In the genomic region with DNA sequence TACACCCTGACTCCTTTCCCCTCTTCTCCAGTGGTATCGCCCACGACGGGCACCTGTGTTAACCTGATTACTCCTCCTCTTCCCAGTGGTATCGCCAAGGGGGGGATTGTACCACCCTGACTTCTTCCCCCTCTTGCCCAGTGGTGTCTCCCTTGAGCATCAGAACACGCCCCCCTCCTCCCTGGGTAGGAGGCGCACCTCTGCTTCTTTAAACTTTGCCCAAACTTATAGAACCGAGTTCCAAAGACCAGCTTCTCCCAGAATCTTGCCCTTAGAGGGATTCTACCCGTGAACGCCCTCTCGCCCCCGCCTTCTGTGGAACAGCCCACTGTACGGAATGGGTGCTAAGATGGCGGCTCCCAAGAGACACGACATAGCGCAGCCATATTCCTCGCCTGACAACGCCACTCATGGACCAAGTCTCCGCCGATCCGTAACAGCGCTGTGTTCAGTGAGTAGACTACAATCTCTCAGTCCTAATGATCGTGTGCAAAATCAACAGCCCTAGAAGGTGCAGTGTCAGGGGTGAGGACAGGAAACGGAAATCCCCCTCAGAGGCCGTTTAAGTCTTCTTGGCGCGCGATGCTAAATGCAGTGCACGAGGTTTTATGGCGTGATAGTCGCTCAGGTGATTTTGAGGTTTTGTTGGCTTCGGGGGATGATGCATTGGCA, we compare ENCODE assay signal across 9 cellular contexts. TPM values are rescaled to one million over a fixed set of nuclear protein-coding genes. Genes with fewer than 3 reads are reported as not detected.
A peak's percentile ranks its signal among the peaks of the same experiment; 100 is the strongest.
DNase-seq lines count a peak whose midpoint lies in the region; ATAC-seq and TF ChIP-seq lines count a peak whose summit lies in the region.
"Had no signal": no experiment of that assay in that cellular context is flagged by ENCODE, and none has a peak within 500 bp of the region (broad histone marks: within the 10 kb centered on the region; RNA-seq: fewer than 3 reads in every experiment).

No MANE protein-coding gene starts in this region.

- peak; percentile 87 for DNase-seq in NCI-H510A treated with DMSO at 0.1 percent for 48 hours (lab: John Stamatoyannopoulos, UW)
- DNase-seq in activated CD8-positive, alpha-beta memory T cell treated with anti-CD3 and anti-CD28 coated beads for 24 hours = peak; percentile 85
- peak; percentile 54 for DNase-seq in effector CD8-positive, alpha-beta T cell (lab: John Stamatoyannopoulos, UW)
- DNase-seq in lung (ENCODE audit: low spot score) = peak; percentile 54
- DNase-seq in stimulated activated CD4-positive, alpha-beta T cell treated with anti-CD3 and anti-CD28 coated beads, Interleukin-4, amount 100 ng/mL, for 48 hours (ENCODE audit: low read depth in 2 of 2) = peak; percentile 52 to 53

- H3K36me3 ChIP-seq in DOHH2 (ENCODE audit: control insufficient read depth, low read length) (no peaks in the 10 kb centered on the region), lung (ENCODE audit: control insufficient read depth in 2 of 2, insufficient read depth in 2 of 2, low read length in 2 of 2) (no peaks in the 10 kb centered on the region)

- H3K4me2 ChIP-seq in DOHH2 (ENCODE audit: low read length) = peak overlapping the region; percentile 60

- H3K27me3 ChIP-seq in DOHH2 (ENCODE audit: control insufficient read depth, low read length) = no peaks in the 10 kb centered on the region
- no peaks in the 10 kb centered on the region for H3K27me3 ChIP-seq in lung (ENCODE audit: control insufficient read depth, insufficient read depth)

- peak overlapping the region; percentile 82 for H3K4me3 ChIP-seq in DOHH2 (ENCODE audit: low read length)
- peak overlapping the region; percentile 18 for H3K4me3 ChIP-seq in lung

- H3F3A ChIP-seq in DOHH2 (ENCODE audit: control insufficient read depth, insufficient read depth) = no peaks in the 10 kb centered on the region

- ATAC-seq in HG02943 (IDR thresholded peaks at IDR 0.05; ENCODE audit: low read depth, unreplicated experiment) (peak; percentile 48), lung (ENCODE audit: insufficient read depth, low FRiP score) (peak; percentile 61), GM18870 (IDR thresholded peaks at IDR 0.05; ENCODE audit: unreplicated experiment) (no peak)

- H3K4me1 ChIP-seq in DOHH2 (ENCODE audit: control insufficient read depth, low read length) (peaks cover 25% of the 10 kb centered on the region), lung (ENCODE audit: control insufficient read depth in 2 of 2, insufficient read depth in 2 of 2, low read length in 2 of 2) (no peaks in the 10 kb centered on the region)

- H3K9me3 ChIP-seq in DOHH2 (ENCODE audit: control insufficient read depth, insufficient read depth, low read length) (no peaks in the 10 kb centered on the region), lung (ENCODE audit: control insufficient read depth in 2 of 2, insufficient read depth in 1 of 2, low read length in 1 of 2) (peaks cover 0 to 8% of the 10 kb centered on the region in 2 donors)

- no peak for TF ChIP-seq CTCF in DOHH2 (IDR thresholded peaks at IDR 0.05; ENCODE audit: low read depth, low read length, poor library complexity, severe bottlenecking)
- TF ChIP-seq CTCF in lung (IDR thresholded peaks at IDR 0.05; ENCODE audit: control extremely low read depth, extremely low read depth) = no peak

- H3K27ac ChIP-seq in DOHH2 (ENCODE audit: low read depth, low read length) = peak overlapping the region; percentile 59; the same call in 1 of the 2 replicates
- H3K27ac ChIP-seq in lung (ENCODE audit: low read depth in 1 of 2, low read length in 1 of 2) = no peak overlapping the region

- no peaks in the 10 kb centered on the region for H4K20me1 ChIP-seq in DOHH2 (ENCODE audit: control insufficient read depth, insufficient read depth, low read depth, low read length)

- no peaks in the 10 kb centered on the region for H3K79me2 ChIP-seq in DOHH2 (ENCODE audit: control insufficient read depth, low read length)

- no peaks in the 10 kb centered on the region for H3K9me2 ChIP-seq in DOHH2 (replicated peaks; ENCODE audit: control insufficient read depth, low read length)

- WGBS in lung, 2 donors = 4 to 36% methylated on average over 27 to 31 of the region's 31 CpGs

RNA-seq across cellular contexts. Expression of a gene that starts 4.2 kb away (rescaled TPM):
- under 1 TPM; 0.40 to 0.63 TPM for total RNA-seq in lung
- under 1 TPM; 0.10 TPM for polyA plus RNA-seq in lung
- polyA plus RNA-seq: adipose tissue had no signal
